Comparison of ENCODE assay signal across 16 cellular contexts in the genomic region with DNA sequence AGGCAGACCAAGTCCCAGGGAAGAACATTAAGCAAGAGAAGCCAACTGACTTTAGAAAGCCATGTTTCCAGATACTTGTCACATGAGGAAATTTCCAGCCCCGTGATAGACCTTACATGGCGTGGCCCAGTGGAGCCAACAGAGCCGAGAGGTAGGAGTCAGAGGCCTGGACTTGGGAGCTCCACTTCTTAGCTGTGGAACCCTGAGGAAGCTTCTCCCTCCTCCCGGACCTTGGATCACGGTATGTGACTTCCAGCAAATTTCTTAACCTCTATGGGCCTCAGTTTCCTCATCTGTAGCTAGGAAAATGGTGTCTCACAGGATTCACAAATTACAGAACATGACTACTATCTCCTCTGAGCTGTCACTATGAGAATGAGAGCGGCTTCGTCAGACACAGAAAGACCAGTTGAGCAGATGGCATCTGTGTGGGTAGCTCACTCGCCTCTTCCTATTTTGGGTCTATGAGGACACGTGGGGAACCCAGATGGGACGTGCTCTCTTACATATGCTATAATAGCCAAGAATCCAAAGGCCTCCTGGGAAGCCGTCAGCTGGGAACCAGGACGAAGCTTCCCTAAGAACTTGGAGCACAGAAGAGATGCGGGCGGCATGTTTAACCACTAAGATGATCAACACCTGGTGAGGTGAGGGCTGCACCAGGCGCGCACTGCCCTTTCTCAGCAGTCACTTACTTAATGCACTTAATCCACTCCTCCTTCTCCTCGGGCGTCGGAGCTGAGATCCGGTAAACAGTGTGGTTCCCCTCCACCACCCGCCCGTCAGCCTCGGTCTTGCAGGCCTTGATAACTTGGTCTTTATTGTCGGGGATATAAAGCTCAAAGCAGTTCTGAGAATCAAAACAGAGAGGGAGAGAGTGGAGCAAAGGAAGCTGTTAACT.
DNase-seq lines count a peak whose midpoint lies in the region; ATAC-seq and TF ChIP-seq lines count a peak whose summit lies in the region.
"Had no signal": no experiment of that assay in that cellular context is flagged by ENCODE, and none has a peak within 500 bp of the region (broad histone marks: within the 10 kb centered on the region; RNA-seq: fewer than 3 reads in every experiment).

No MANE protein-coding gene starts in this region.

- no peaks in the 10 kb centered on the region for H3K27me3 ChIP-seq in PC-3 (ENCODE audit: low read length)
- no peaks in the 10 kb centered on the region for H3K27me3 ChIP-seq in psoas muscle (ENCODE audit: insufficient read depth in 3 of 3, low read length in 2 of 3)
- H3K27me3 ChIP-seq: heart right ventricle had no signal

- POLR2A ChIA-PET in PC-3 (lab: Charles Lee; ENCODE audit: unreplicated experiment), result no interaction called here

- H3K4me1 ChIP-seq in PC-3 (ENCODE audit: insufficient read depth, low read length) (peaks cover 32% of the 10 kb centered on the region), psoas muscle (peaks cover 43% of the 10 kb centered on the region)
- H3K4me1 ChIP-seq: heart right ventricle had no signal

- intact Hi-C loops in PC-3 (cut with micrococcal nuclease), result loop anchor here (2.0 kb wide), 2 partner anchors 19 to 65 kb away; no protein-coding TSS in a partner anchor
- intact Hi-C loops in psoas muscle (cut with DNase I), result no loop called here

- no peaks in the 10 kb centered on the region for H3K9me2 ChIP-seq in PC-3 (replicated peaks; ENCODE audit: low read length)

- peak overlapping the region; percentile 22 for H3K9ac ChIP-seq in PC-3 (ENCODE audit: low read length)

- DNase-seq in G401 (ENCODE audit: low spot score) (peak; percentile 97), PC-3 (no peak), psoas muscle (no peak), hepatic stellate cell (ENCODE audit: low spot score) (no peak)
- no peak for DNase-seq in effector memory CD8-positive, alpha-beta T cell
- no peak for DNase-seq in T-helper 2 cell treated with Interferon-gamma antibody and Interleukin-4, amounts not matched to agents 5 μg/mL and 100 μg/mL, for 36 hours (ENCODE audit: low spot score)
- DNase-seq: activated CD4-positive, alpha-beta T cell treated with anti-CD3 and anti-CD28 coated beads for 48 hours; CD8-positive, alpha-beta memory T cell; GOT3; heart right ventricle; Karpas-422; left cardiac atrium; naive thymus-derived CD8-positive, alpha-beta T cell; NCI-H524 treated with DMSO at 0.1 percent for 48 hours; stimulated activated naive CD4-positive, alpha-beta T cell treated with Interleukin-2 at 50 U/mL for 16 hours had no signal

- no peak for TF ChIP-seq CTCF in PC-3 (conservative IDR thresholded peaks at IDR 0.05; ENCODE audit: low read depth, low read length)
- TF ChIP-seq CTCF in psoas muscle (IDR thresholded peaks at IDR 0.05), result no peak

- CTCF ChIA-PET in PC-3 (lab: Charles Lee), result interaction anchor here (0.6 kb wide), 1 partner anchor 29 kb away, joined by 3 read pairs; no protein-coding TSS in a partner anchor

- peak overlapping the region; percentile 82 for H3K4me2 ChIP-seq in PC-3 (ENCODE audit: low read length)

- H3K4me3 ChIP-seq in PC-3 (ENCODE audit: low read length), result peak overlapping the region; percentile 55
- no peak overlapping the region for H3K4me3 ChIP-seq in psoas muscle
- H3K4me3 ChIP-seq: heart right ventricle had no signal

- no peaks in the 10 kb centered on the region for H3K9me3 Mint-ChIP-seq in effector memory CD8-positive, alpha-beta T cell
- no peaks in the 10 kb centered on the region for H3K9me3 Mint-ChIP-seq in T-helper 2 cell treated with Interferon-gamma antibody and Interleukin-4, amounts not matched to agents 5 μg/mL and 100 μg/mL, for 36 hours
- H3K9me3 Mint-ChIP-seq: CD8-positive, alpha-beta memory T cell; naive thymus-derived CD8-positive, alpha-beta T cell had no signal

- H3K36me3 Mint-ChIP-seq in effector memory CD8-positive, alpha-beta T cell (ENCODE audit: insufficient read depth), result peaks cover 99% of the 10 kb centered on the region
- peaks cover 67% of the 10 kb centered on the region for H3K36me3 Mint-ChIP-seq in T-helper 2 cell treated with Interferon-gamma antibody and Interleukin-4, amounts not matched to agents 5 μg/mL and 100 μg/mL, for 36 hours (ENCODE audit: low read depth)

- no peak for ATAC-seq in PC-3
- ATAC-seq in effector memory CD8-positive, alpha-beta T cell (replicated peaks), result no peak
- peak in 3 of 4 donors; percentile 29 to 51 (median 36) for ATAC-seq in psoas muscle
- ATAC-seq in HG02763 (IDR thresholded peaks at IDR 0.05; ENCODE audit: unreplicated experiment), result no peak
- ATAC-seq: heart right ventricle; left cardiac atrium; naive thymus-derived CD8-positive, alpha-beta T cell had no signal

- H3K9me3 ChIP-seq in PC-3 (ENCODE audit: low read length) (no peaks in the 10 kb centered on the region), psoas muscle (no peaks in the 10 kb centered on the region)
- H3K9me3 ChIP-seq: heart right ventricle had no signal

- in situ Hi-C loops in G401 (cut with HindIII; ENCODE audit: low sequenced_read_pairs), result no loop called here

- H3K4me3 Mint-ChIP-seq in effector memory CD8-positive, alpha-beta T cell, result no peak overlapping the region
- H3K4me3 Mint-ChIP-seq in T-helper 2 cell treated with Interferon-gamma antibody and Interleukin-4, amounts not matched to agents 5 μg/mL and 100 μg/mL, for 36 hours, result no peak overlapping the region

- no peaks in the 10 kb centered on the region for H4K20me1 ChIP-seq in PC-3 (ENCODE audit: low read length)

- H3K36me3 ChIP-seq in PC-3 (ENCODE audit: low read depth, low read length) (peaks cover 12% of the 10 kb centered on the region; the same call in 1 of the 2 replicates), psoas muscle (ENCODE audit: insufficient read depth in 1 of 2, low read depth in 1 of 2) (peaks cover 2 to 65% of the 10 kb centered on the region in 2 donors)

- 0 out of 2 replicates have a peak overlapping the region, but pooled peaks have one; percentile 27 for H2AFZ ChIP-seq in PC-3 (ENCODE audit: low read length)

- no TSS peak for BruUV-seq in PC-3 (replicated peaks; lab: Mats Ljungman, UMichigan)

- H3F3A ChIP-seq in PC-3 (ENCODE audit: low read length, unreplicated experiment), result no peaks in the 10 kb centered on the region

- H3K27ac Mint-ChIP-seq in effector memory CD8-positive, alpha-beta T cell, result peak overlapping the region; percentile 55 to 75
- H3K27ac Mint-ChIP-seq in T-helper 2 cell treated with Interferon-gamma antibody and Interleukin-4, amounts not matched to agents 5 μg/mL and 100 μg/mL, for 36 hours, result no peak overlapping the region

- peak overlapping the region; percentile 69 for H3K27ac ChIP-seq in PC-3 (ENCODE audit: low read length)
- peak overlapping the region; percentile 91 for H3K27ac ChIP-seq in psoas muscle
- H3K27ac ChIP-seq: heart right ventricle had no signal

- WGBS in psoas muscle, 3 donors, result 78 to 92% (median 80%) methylated on average over 24 of the region's 24 CpGs

- peaks cover 7 to 12% of the 10 kb centered on the region in 2 donors for H3K4me1 Mint-ChIP-seq in effector memory CD8-positive, alpha-beta T cell (ENCODE audit: low read depth in 2 of 2)
- H3K4me1 Mint-ChIP-seq in T-helper 2 cell treated with Interferon-gamma antibody and Interleukin-4, amounts not matched to agents 5 μg/mL and 100 μg/mL, for 36 hours (ENCODE audit: low read depth), result peaks cover 1% of the 10 kb centered on the region

- no peaks in the 10 kb centered on the region for H3K79me2 ChIP-seq in PC-3 (ENCODE audit: low read length)

- H3K27me3 Mint-ChIP-seq in effector memory CD8-positive, alpha-beta T cell, result no peaks in the 10 kb centered on the region
- no peaks in the 10 kb centered on the region for H3K27me3 Mint-ChIP-seq in T-helper 2 cell treated with Interferon-gamma antibody and Interleukin-4, amounts not matched to agents 5 μg/mL and 100 μg/mL, for 36 hours (ENCODE audit: low read depth)
- H3K27me3 Mint-ChIP-seq: CD8-positive, alpha-beta memory T cell; naive thymus-derived CD8-positive, alpha-beta T cell had no signal

Comparison
In these comparisons a context has a peak if more than half of its experiments do, and no peak if none do; other contexts are left out.
1. ATAC-seq: peak in psoas muscle (3 of 4); none in PC-3 (single experiment), effector memory CD8-positive, alpha-beta T cell (single experiment) and HG02763 (single experiment).